In genomic region chr11:71094296-71095077, GRCh38 we compare ENCODE assay signal across 6 cellular contexts.
"Had no signal": no experiment of that assay in that cellular context is flagged by ENCODE, and none has a peak within 500 bp of the region (broad histone marks: within the 10 kb centered on the region; RNA-seq: fewer than 3 reads in every experiment).

No MANE protein-coding gene starts in this region.

- DNase-seq: GM23248, GOT3, H7, HCEC 1CT, KBM-7 had no signal

- H3K4me3 Mint-ChIP-seq: IgD-negative memory B cell had no signal

- H3K27ac ChIP-seq: GM23248 had no signal

- H3K4me1 Mint-ChIP-seq: IgD-negative memory B cell had no signal

- H3K4me3 ChIP-seq: GM23248 had no signal

- H3K27ac Mint-ChIP-seq: IgD-negative memory B cell had no signal

- H3K36me3 Mint-ChIP-seq: IgD-negative memory B cell had no signal

- H2AFZ ChIP-seq: GM23248 had no signal
